28 cellular contexts compared by ENCODE assay signal in genomic region chr3:42050126-42050525, GRCh38.
"Had no signal": no experiment of that assay in that cellular context is flagged by ENCODE, and none has a peak within 500 bp of the region (broad histone marks: within the 10 kb centered on the region; RNA-seq: fewer than 3 reads in every experiment).

No MANE protein-coding gene starts in this region.

- H3K27me3 Mint-ChIP-seq: activated CD4-positive, alpha-beta memory T cell treated with anti-CD3 and anti-CD28 coated beads for 36 hours; activated CD4-positive, alpha-beta T cell treated with anti-CD3 and anti-CD28 coated beads, Interleukin-2, amount 10 ng/mL, durations not matched to agents 24 days and 14 days; progenitor cell of endocrine pancreas; stimulated activated naive B cell treated with anti-CD40 and anti-IgM and Interleukin-4, amounts not matched to agents 10 μg/mL and 1 μg/mL and 100 μg/mL, for 72 hours had no signal

- H3K27ac ChIP-seq: foreskin keratinocyte, hepatocyte, lower lobe of right lung, ovary, WERI-Rb-1 had no signal

- H3K27ac Mint-ChIP-seq: activated CD4-positive, alpha-beta memory T cell treated with anti-CD3 and anti-CD28 coated beads for 36 hours; activated CD4-positive, alpha-beta T cell treated with anti-CD3 and anti-CD28 coated beads, Interleukin-2, amount 10 ng/mL, durations not matched to agents 24 days and 14 days; activated naive CD4-positive, alpha-beta T cell treated with anti-CD3 and anti-CD28 coated beads, Interleukin-2, amount 50 U/mL, for 72 hours; activated T-helper 2 cell treated with anti-CD3 and anti-CD28 coated beads, Interferon-gamma antibody, Interleukin-2, Interleukin-4, amounts not matched to agents 10 μg/mL and 5 μg/mL and 100 μg/mL, durations not matched to agents 14 hours and 24 hours and 36 hours; progenitor cell of endocrine pancreas; T-helper 1 cell treated with Interleukin-12 subunit alpha and Interleukin-12 subunit beta and Interleukin-4 antibody, amounts not matched to agents 30 μg/mL and 1 μg/mL, for 36 hours had no signal

- H3K4me3 ChIP-seq: esophagus muscularis mucosa, hepatocyte, lower lobe of right lung, ovary, sigmoid colon, stomach, tibial nerve had no signal

- H3K9me3 ChIP-seq: esophagus muscularis mucosa, lower lobe of right lung, ovary, sigmoid colon, stomach, tibial nerve had no signal

- H3K4me2 ChIP-seq: hepatocyte had no signal

- H3K36me3 Mint-ChIP-seq: activated CD4-positive, alpha-beta memory T cell treated with anti-CD3 and anti-CD28 coated beads for 36 hours; activated naive CD4-positive, alpha-beta T cell treated with anti-CD3 and anti-CD28 coated beads, Interleukin-2, amount 50 U/mL, for 72 hours had no signal

- DNase-seq: activated CD4-positive, alpha-beta memory T cell treated with anti-CD3 and anti-CD28 coated beads for 36 hours; activated CD4-positive, alpha-beta T cell treated with anti-CD3 and anti-CD28 coated beads, Interleukin-2, amount 10 ng/mL, durations not matched to agents 24 days and 14 days; activated CD4-positive, CD25-positive, alpha-beta regulatory T cell treated with anti-CD3 and anti-CD28 coated beads, Interleukin-2, amount 50 U/mL, for 72 hours; activated T-cell treated with anti-CD3 and anti-CD28 coated beads, Interleukin-2, amount 50 U/mL, for 4 hours; dermis blood vessel endothelial cell; effector CD4-positive, alpha-beta T cell; foreskin keratinocyte; left cardiac atrium; lower lobe of right lung; nephron progenitor cell; ovary; sigmoid colon; small intestine; stimulated activated CD4-positive, alpha-beta T cell treated with anti-CD3 and anti-CD28 coated beads, Interleukin-1b, Interleukin-23, amount 100 ng/mL, for 48 hours; stimulated activated CD4-positive, alpha-beta T cell treated with anti-CD3 and anti-CD28 coated beads, Interleukin-4, amount 100 ng/mL, for 4 hours; stimulated activated CD8-positive, alpha-beta memory T cell treated with anti-CD3 and anti-CD28 coated beads, Interleukin-4, amount 100 ng/mL, for 48 hours; stimulated activated naive B cell treated with anti-CD40 and anti-IgM and Interleukin-4, amounts not matched to agents 10 μg/mL and 1 μg/mL and 100 μg/mL, for 72 hours; stomach; SW 1271; T1000; WERI-Rb-1 had no signal

- H2AFZ ChIP-seq: hepatocyte had no signal

- H3K9me3 Mint-ChIP-seq: activated CD4-positive, alpha-beta memory T cell treated with anti-CD3 and anti-CD28 coated beads for 36 hours; activated CD4-positive, alpha-beta T cell treated with anti-CD3 and anti-CD28 coated beads, Interleukin-2, amount 10 ng/mL, durations not matched to agents 24 days and 14 days; activated naive CD4-positive, alpha-beta T cell treated with anti-CD3 and anti-CD28 coated beads, Interleukin-2, amount 50 U/mL, for 72 hours; activated T-cell treated with anti-CD3 and anti-CD28 coated beads, Interleukin-2, amount 50 U/mL, for 4 hours; activated T-helper 2 cell treated with anti-CD3 and anti-CD28 coated beads, Interferon-gamma antibody, Interleukin-2, Interleukin-4, amounts not matched to agents 10 μg/mL and 5 μg/mL and 100 μg/mL, durations not matched to agents 14 hours and 24 hours and 36 hours; nephron progenitor cell; stimulated activated naive B cell treated with anti-CD40 and anti-IgM and Interleukin-4, amounts not matched to agents 10 μg/mL and 1 μg/mL and 100 μg/mL, for 72 hours; T-helper 1 cell treated with Interleukin-12 subunit alpha and Interleukin-12 subunit beta and Interleukin-4 antibody, amounts not matched to agents 30 μg/mL and 1 μg/mL, for 36 hours had no signal

- ATAC-seq: activated naive CD4-positive, alpha-beta T cell treated with anti-CD3 and anti-CD28 coated beads, Interleukin-2, amount 50 U/mL, for 72 hours; activated T-cell treated with anti-CD3 and anti-CD28 coated beads, Interleukin-2, amount 50 U/mL, for 4 hours; foreskin keratinocyte; left cardiac atrium; lower lobe of right lung; stimulated activated naive B cell treated with anti-CD40 and anti-IgM and Interleukin-4, amounts not matched to agents 10 μg/mL and 1 μg/mL and 100 μg/mL, for 72 hours had no signal

- H3K36me3 ChIP-seq: esophagus muscularis mucosa, lower lobe of right lung, ovary, sigmoid colon, stomach, tibial nerve, WERI-Rb-1 had no signal

- H3K4me3 Mint-ChIP-seq: activated CD4-positive, alpha-beta memory T cell treated with anti-CD3 and anti-CD28 coated beads for 36 hours; activated CD4-positive, alpha-beta T cell treated with anti-CD3 and anti-CD28 coated beads, Interleukin-2, amount 10 ng/mL, durations not matched to agents 24 days and 14 days; activated T-cell treated with anti-CD3 and anti-CD28 coated beads, Interleukin-2, amount 50 U/mL, for 4 hours; nephron progenitor cell; stimulated activated naive B cell treated with anti-CD40 and anti-IgM and Interleukin-4, amounts not matched to agents 10 μg/mL and 1 μg/mL and 100 μg/mL, for 72 hours; T-helper 1 cell treated with Interleukin-12 subunit alpha and Interleukin-12 subunit beta and Interleukin-4 antibody, amounts not matched to agents 30 μg/mL and 1 μg/mL, for 36 hours had no signal

- H3K27me3 ChIP-seq: esophagus muscularis mucosa, foreskin keratinocyte, hepatocyte, ovary, sigmoid colon, stomach, tibial nerve had no signal
